ENCODE assay signal across 8 cellular contexts in the genomic region with DNA sequence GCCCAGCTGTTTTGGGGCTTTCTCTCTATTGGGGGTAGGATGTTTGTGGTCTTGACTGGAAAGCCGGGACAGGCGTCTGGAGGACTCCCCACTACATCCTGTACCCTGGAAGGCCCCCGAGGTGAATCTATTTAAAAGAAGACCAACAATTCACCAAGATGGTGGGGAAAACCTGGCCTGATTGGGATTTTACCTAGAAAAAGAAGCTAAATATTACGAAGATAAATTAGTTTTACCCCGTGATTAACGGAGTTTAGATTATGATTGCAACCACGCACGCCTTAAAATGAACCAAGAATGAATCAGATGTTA. TPM values are rescaled to one million over a fixed set of nuclear protein-coding genes. Genes with fewer than 3 reads are reported as not detected.
DNase-seq lines count a peak whose midpoint lies in the region; ATAC-seq and TF ChIP-seq lines count a peak whose summit lies in the region.

No MANE protein-coding gene starts in this region.

- 27% methylated on average over 8 of the region's 8 CpGs for WGBS in GM23248 (ENCODE audit: low coverage in 1 of 2, low lambda C conversion rate in 2 of 2, missing lambda C conversion rate in 2 of 2), 2 experiments
- WGBS in smooth muscle cell (ENCODE audit: low lambda C conversion rate) = 23% methylated on average over 8 of the region's 8 CpGs

- H3K27me3 Mint-ChIP-seq in glutamatergic neuron (ENCODE audit: unreplicated experiment) = peaks cover 13% of the 10 kb centered on the region

- peak overlapping the region; percentile 84 for H2AFZ ChIP-seq in GM23248
- peak overlapping the region; percentile 98 for H2AFZ ChIP-seq in smooth muscle cell (ENCODE audit: low read depth)

- H3K4me2 ChIP-seq in GM23248 (ENCODE audit: unreplicated experiment) = peak overlapping the region; percentile 76
- peak overlapping the region; percentile 97 for H3K4me2 ChIP-seq in smooth muscle cell

- in situ Hi-C loops in GM23248 (cut with MboI) = no loop called here

- peak overlapping the region; percentile 81; the same call in 1 of the 2 replicates for H3K9ac ChIP-seq in GM23248
- H3K9ac ChIP-seq in smooth muscle cell (ENCODE audit: low read depth) = no peak overlapping the region

- H3K9me2 ChIP-seq in GM23248 (ENCODE audit: insufficient read depth) = no peaks in the 10 kb centered on the region

- no peak for TF ChIP-seq CTCF in glutamatergic neuron (IDR thresholded peaks at IDR 0.05; ENCODE audit: partially characterized antibody, unreplicated experiment)
- TF ChIP-seq CTCF in smooth muscle cell (IDR thresholded peaks at IDR 0.05; ENCODE audit: borderline replicate concordance, insufficient read depth, poor library complexity, severe bottlenecking) = no peak

- peaks cover 10% of the 10 kb centered on the region for H3K9me3 Mint-ChIP-seq in glutamatergic neuron (ENCODE audit: unreplicated experiment)

- no peaks in the 10 kb centered on the region for H4K20me1 ChIP-seq in GM23248 (ENCODE audit: insufficient read depth)
- no peaks in the 10 kb centered on the region for H4K20me1 ChIP-seq in smooth muscle cell (ENCODE audit: low read depth)

- H3K27ac ChIP-seq in GM23248 (no peak overlapping the region), smooth muscle cell (ENCODE audit: low read depth) (no peak overlapping the region)

- no peaks in the 10 kb centered on the region for H3K36me3 Mint-ChIP-seq in glutamatergic neuron (ENCODE audit: unreplicated experiment)

- H3K79me2 ChIP-seq in GM23248 (ENCODE audit: insufficient read depth) = peaks cover 4% of the 10 kb centered on the region; the same call in 1 of the 2 replicates
- H3K79me2 ChIP-seq in smooth muscle cell (ENCODE audit: low read depth) = peaks cover 24% of the 10 kb centered on the region

- peaks cover 12% of the 10 kb centered on the region for H3K4me1 Mint-ChIP-seq in glutamatergic neuron (ENCODE audit: low read depth, unreplicated experiment)

- no peak for TF ChIP-seq POLR2A in GM18505 (IDR thresholded peaks at IDR 0.05; ENCODE audit: borderline replicate concordance, extremely low read depth, insufficient read depth, insufficient read length)

- H3K4me3 ChIP-seq in GM23248 = peak overlapping the region; percentile 100
- peak overlapping the region; percentile 98 for H3K4me3 ChIP-seq in smooth muscle cell

- 0 out of 2 replicates have a peak, but pooled peaks cover 7% of the 10 kb centered on the region for H3F3A ChIP-seq in GM23248 (ENCODE audit: insufficient read depth)
- H3F3A ChIP-seq in smooth muscle cell (ENCODE audit: low read depth) = no peaks in the 10 kb centered on the region

- DNase-seq in GM23248 (peak; percentile 38), T-helper 9 cell (peak; percentile 48), glutamatergic neuron (no peak), smooth muscle cell (lab: John Stamatoyannopoulos, UW; ENCODE audit: unreplicated experiment) (no peak), GOT3 (lab: John Stamatoyannopoulos, UW) (no peak)

- peaks cover 9% of the 10 kb centered on the region; the same call in 1 of the 2 replicates for H3K4me1 ChIP-seq in GM23248 (ENCODE audit: insufficient read depth)
- peaks cover 21% of the 10 kb centered on the region for H3K4me1 ChIP-seq in smooth muscle cell (ENCODE audit: low read depth)

- H3K9me3 ChIP-seq in GM23248 (ENCODE audit: low read depth) (no peaks in the 10 kb centered on the region), smooth muscle cell (replicated peaks; ENCODE audit: low read depth) (no peaks in the 10 kb centered on the region)

- no peak overlapping the region for H3K27ac Mint-ChIP-seq in glutamatergic neuron (ENCODE audit: unreplicated experiment)

- peak overlapping the region; percentile 50 for H3K4me3 Mint-ChIP-seq in glutamatergic neuron (ENCODE audit: unreplicated experiment)

- ATAC-seq in GM18505 (IDR thresholded peaks at IDR 0.05; ENCODE audit: unreplicated experiment) (no peak), HG03175 (IDR thresholded peaks at IDR 0.05; ENCODE audit: unreplicated experiment) (no peak), HG03139 (IDR thresholded peaks at IDR 0.05; ENCODE audit: unreplicated experiment) (no peak)

- H3K36me3 ChIP-seq in GM23248 (ENCODE audit: low read depth) = no peaks in the 10 kb centered on the region
- no peaks in the 10 kb centered on the region for H3K36me3 ChIP-seq in smooth muscle cell (ENCODE audit: low read depth)

- H3K27me3 ChIP-seq in GM23248 (replicated peaks; ENCODE audit: insufficient read depth) (no peaks in the 10 kb centered on the region), smooth muscle cell (ENCODE audit: low read depth) (no peaks in the 10 kb centered on the region)

RNA-seq across cellular contexts. Expression of gene CCDC102A, which starts 0.8 kb away (rescaled TPM):
- 17.7 and 20.6 TPM in 2 replicates for total RNA-seq in GM23248 (2014; rRNA removed; shearing (Covaris generic))
- polyA plus RNA-seq in GM23248 (2016; fragmentation: Nextera tagmentation; extraction: Ambion mirVana) (3.9 and 4.6 TPM in 2 replicates), smooth muscle cell (21.9 and 25.3 TPM in 2 replicates)
- total RNA-seq in glutamatergic neuron (ENCODE audit: unreplicated experiment) (not detected), smooth muscle cell (10.8 and 13.4 TPM in 2 replicates)

RNA-seq across cellular contexts. Expression of gene ADGRG5, which starts 5.3 kb away (rescaled TPM):
- not detected in 2 replicates for total RNA-seq in GM23248 (2014; rRNA removed; shearing (Covaris generic))
- polyA plus RNA-seq in GM23248 (2016; fragmentation: Nextera tagmentation; extraction: Ambion mirVana) (0.05 and 0.18 TPM in 2 replicates), smooth muscle cell (not detected in 2 replicates)
- total RNA-seq in glutamatergic neuron (ENCODE audit: unreplicated experiment) (not detected), smooth muscle cell (not detected in 2 replicates)

RNA-seq across cellular contexts. Expression of gene DOK4, which starts 50.9 kb away (rescaled TPM):
- total RNA-seq in GM23248 (2014; rRNA removed; shearing (Covaris generic)) = 51.6 and 60.5 TPM in 2 replicates
- polyA plus RNA-seq in GM23248 (2016; fragmentation: Nextera tagmentation; extraction: Ambion mirVana) (44.6 and 47.1 TPM in 2 replicates), smooth muscle cell (73.6 and 95.6 TPM in 2 replicates)
- total RNA-seq in glutamatergic neuron (ENCODE audit: unreplicated experiment) (23.4 TPM), smooth muscle cell (36.5 and 43.5 TPM in 2 replicates)

Comparison
In these comparisons a context has a peak if more than half of its experiments do, and no peak if none do; other contexts are left out.
1. DNase-seq: peak in GM23248 (single experiment) and T-helper 9 cell (single experiment); none in glutamatergic neuron (single experiment), smooth muscle cell (single experiment) and GOT3 (single experiment).
2. RNA of gene CCDC102A, which starts 0.8 kb away (total RNA-seq): 17.7 to 20.6 TPM in GM23248 and 10.8 to 13.4 TPM in smooth muscle cell; not detected in glutamatergic neuron (single experiment); every median in the first group is over 10 times any median in the second.